In the genomic region with DNA sequence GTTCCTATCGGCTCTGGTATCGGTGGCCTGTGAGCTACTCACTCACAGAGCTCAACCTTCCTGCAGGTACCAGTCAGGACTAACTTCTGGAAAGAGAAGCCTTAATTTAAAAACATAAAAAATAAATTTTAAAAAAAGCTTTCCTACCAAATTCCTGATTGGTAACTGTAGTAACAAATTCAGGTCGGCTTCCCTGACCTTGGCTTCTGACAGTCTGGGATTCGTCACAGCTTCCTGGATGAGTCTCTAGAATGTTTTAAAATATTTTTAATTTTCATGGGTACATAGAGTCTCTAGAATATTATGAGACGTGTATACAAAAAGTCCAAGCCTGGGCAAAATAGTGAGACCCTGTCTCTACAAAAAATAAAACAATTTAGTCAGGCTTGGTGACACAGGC, we compare ENCODE assay signal across 2 cellular contexts.
TF ChIP-seq lines count a peak whose summit lies in the region.

No MANE protein-coding gene starts in this region.

TF ChIP-seq in GM23338, 12 proteins besides CTCF, POLR2A, EP300 and RAD21 (continued from another document):
- TF ChIP-seq, protein P1, sequence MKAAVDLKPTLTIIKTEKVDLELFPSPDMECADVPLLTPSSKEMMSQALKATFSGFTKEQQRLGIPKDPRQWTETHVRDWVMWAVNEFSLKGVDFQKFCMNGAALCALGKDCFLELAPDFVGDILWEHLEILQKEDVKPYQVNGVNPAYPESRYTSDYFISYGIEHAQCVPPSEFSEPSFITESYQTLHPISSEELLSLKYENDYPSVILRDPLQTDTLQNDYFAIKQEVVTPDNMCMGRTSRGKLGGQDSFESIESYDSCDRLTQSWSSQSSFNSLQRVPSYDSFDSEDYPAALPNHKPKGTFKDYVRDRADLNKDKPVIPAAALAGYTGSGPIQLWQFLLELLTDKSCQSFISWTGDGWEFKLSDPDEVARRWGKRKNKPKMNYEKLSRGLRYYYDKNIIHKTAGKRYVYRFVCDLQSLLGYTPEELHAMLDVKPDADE (IDR thresholded peaks at IDR 0.05) = no peak
- TF ChIP-seq, protein P2, sequence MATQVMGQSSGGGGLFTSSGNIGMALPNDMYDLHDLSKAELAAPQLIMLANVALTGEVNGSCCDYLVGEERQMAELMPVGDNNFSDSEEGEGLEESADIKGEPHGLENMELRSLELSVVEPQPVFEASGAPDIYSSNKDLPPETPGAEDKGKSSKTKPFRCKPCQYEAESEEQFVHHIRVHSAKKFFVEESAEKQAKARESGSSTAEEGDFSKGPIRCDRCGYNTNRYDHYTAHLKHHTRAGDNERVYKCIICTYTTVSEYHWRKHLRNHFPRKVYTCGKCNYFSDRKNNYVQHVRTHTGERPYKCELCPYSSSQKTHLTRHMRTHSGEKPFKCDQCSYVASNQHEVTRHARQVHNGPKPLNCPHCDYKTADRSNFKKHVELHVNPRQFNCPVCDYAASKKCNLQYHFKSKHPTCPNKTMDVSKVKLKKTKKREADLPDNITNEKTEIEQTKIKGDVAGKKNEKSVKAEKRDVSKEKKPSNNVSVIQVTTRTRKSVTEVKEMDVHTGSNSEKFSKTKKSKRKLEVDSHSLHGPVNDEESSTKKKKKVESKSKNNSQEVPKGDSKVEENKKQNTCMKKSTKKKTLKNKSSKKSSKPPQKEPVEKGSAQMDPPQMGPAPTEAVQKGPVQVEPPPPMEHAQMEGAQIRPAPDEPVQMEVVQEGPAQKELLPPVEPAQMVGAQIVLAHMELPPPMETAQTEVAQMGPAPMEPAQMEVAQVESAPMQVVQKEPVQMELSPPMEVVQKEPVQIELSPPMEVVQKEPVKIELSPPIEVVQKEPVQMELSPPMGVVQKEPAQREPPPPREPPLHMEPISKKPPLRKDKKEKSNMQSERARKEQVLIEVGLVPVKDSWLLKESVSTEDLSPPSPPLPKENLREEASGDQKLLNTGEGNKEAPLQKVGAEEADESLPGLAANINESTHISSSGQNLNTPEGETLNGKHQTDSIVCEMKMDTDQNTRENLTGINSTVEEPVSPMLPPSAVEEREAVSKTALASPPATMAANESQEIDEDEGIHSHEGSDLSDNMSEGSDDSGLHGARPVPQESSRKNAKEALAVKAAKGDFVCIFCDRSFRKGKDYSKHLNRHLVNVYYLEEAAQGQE (IDR thresholded peaks at IDR 0.05; ENCODE audit: unreplicated experiment) = no peak
- TF ChIP-seq EZH2 (IDR thresholded peaks at IDR 0.05; ENCODE audit: low read depth, unreplicated experiment) = no peak
- TF ChIP-seq, protein P3, sequence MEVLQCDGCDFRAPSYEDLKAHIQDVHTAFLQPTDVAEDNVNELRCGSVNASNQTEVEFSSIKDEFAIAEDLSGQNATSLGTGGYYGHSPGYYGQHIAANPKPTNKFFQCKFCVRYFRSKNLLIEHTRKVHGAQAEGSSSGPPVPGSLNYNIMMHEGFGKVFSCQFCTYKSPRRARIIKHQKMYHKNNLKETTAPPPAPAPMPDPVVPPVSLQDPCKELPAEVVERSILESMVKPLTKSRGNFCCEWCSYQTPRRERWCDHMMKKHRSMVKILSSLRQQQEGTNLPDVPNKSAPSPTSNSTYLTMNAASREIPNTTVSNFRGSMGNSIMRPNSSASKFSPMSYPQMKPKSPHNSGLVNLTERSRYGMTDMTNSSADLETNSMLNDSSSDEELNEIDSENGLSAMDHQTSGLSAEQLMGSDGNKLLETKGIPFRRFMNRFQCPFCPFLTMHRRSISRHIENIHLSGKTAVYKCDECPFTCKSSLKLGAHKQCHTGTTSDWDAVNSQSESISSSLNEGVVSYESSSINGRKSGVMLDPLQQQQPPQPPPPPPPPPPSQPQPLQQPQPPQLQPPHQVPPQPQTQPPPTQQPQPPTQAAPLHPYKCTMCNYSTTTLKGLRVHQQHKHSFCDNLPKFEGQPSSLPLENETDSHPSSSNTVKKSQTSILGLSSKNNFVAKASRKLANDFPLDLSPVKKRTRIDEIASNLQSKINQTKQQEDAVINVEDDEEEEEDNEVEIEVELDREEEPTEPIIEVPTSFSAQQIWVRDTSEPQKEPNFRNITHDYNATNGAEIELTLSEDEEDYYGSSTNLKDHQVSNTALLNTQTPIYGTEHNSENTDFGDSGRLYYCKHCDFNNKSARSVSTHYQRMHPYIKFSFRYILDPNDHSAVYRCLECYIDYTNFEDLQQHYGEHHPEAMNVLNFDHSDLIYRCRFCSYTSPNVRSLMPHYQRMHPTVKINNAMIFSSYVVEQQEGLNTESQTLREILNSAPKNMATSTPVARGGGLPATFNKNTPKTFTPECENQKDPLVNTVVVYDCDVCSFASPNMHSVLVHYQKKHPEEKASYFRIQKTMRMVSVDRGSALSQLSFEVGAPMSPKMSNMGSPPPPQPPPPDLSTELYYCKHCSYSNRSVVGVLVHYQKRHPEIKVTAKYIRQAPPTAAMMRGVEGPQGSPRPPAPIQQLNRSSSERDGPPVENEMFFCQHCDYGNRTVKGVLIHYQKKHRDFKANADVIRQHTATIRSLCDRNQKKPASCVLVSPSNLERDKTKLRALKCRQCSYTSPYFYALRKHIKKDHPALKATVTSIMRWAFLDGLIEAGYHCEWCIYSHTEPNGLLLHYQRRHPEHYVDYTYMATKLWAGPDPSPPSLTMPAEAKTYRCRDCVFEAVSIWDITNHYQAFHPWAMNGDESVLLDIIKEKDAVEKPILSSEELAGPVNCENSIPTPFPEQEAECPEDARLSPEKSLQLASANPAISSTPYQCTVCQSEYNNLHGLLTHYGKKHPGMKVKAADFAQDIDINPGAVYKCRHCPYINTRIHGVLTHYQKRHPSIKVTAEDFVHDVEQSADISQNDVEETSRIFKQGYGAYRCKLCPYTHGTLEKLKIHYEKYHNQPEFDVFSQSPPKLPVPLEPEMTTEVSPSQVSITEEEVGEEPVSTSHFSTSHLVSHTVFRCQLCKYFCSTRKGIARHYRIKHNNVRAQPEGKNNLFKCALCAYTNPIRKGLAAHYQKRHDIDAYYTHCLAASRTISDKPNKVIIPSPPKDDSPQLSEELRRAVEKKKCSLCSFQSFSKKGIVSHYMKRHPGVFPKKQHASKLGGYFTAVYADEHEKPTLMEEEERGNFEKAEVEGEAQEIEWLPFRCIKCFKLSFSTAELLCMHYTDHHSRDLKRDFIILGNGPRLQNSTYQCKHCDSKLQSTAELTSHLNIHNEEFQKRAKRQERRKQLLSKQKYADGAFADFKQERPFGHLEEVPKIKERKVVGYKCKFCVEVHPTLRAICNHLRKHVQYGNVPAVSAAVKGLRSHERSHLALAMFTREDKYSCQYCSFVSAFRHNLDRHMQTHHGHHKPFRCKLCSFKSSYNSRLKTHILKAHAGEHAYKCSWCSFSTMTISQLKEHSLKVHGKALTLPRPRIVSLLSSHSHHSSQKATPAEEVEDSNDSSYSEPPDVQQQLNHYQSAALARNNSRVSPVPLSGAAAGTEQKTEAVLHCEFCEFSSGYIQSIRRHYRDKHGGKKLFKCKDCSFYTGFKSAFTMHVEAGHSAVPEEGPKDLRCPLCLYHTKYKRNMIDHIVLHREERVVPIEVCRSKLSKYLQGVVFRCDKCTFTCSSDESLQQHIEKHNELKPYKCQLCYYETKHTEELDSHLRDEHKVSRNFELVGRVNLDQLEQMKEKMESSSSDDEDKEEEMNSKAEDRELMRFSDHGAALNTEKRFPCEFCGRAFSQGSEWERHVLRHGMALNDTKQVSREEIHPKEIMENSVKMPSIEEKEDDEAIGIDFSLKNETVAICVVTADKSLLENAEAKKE (CRISPR knock-in tag; IDR thresholded peaks at IDR 0.05) = no peak
- TF ChIP-seq ZNF331 (CRISPR knock-in tag; IDR thresholded peaks at IDR 0.05; ENCODE audit: low read depth) = no peak
- no peak for TF ChIP-seq NANOG (IDR thresholded peaks at IDR 0.05; ENCODE audit: borderline replicate concordance)

TF ChIP-seq in WTC11, 78 proteins besides CTCF, POLR2A, EP300 and RAD21 (continues in another document):
- TF ChIP-seq, protein P4, sequence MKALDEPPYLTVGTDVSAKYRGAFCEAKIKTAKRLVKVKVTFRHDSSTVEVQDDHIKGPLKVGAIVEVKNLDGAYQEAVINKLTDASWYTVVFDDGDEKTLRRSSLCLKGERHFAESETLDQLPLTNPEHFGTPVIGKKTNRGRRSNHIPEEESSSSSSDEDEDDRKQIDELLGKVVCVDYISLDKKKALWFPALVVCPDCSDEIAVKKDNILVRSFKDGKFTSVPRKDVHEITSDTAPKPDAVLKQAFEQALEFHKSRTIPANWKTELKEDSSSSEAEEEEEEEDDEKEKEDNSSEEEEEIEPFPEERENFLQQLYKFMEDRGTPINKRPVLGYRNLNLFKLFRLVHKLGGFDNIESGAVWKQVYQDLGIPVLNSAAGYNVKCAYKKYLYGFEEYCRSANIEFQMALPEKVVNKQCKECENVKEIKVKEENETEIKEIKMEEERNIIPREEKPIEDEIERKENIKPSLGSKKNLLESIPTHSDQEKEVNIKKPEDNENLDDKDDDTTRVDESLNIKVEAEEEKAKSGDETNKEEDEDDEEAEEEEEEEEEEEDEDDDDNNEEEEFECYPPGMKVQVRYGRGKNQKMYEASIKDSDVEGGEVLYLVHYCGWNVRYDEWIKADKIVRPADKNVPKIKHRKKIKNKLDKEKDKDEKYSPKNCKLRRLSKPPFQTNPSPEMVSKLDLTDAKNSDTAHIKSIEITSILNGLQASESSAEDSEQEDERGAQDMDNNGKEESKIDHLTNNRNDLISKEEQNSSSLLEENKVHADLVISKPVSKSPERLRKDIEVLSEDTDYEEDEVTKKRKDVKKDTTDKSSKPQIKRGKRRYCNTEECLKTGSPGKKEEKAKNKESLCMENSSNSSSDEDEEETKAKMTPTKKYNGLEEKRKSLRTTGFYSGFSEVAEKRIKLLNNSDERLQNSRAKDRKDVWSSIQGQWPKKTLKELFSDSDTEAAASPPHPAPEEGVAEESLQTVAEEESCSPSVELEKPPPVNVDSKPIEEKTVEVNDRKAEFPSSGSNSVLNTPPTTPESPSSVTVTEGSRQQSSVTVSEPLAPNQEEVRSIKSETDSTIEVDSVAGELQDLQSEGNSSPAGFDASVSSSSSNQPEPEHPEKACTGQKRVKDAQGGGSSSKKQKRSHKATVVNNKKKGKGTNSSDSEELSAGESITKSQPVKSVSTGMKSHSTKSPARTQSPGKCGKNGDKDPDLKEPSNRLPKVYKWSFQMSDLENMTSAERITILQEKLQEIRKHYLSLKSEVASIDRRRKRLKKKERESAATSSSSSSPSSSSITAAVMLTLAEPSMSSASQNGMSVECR (CRISPR knock-in tag; IDR thresholded peaks at IDR 0.05; ENCODE audit: borderline replicate concordance) = no peak
- TF ChIP-seq NFE2L1 (CRISPR knock-in tag; IDR thresholded peaks at IDR 0.05) (no peak), NFATC4 (CRISPR knock-in tag; IDR thresholded peaks at IDR 0.05) (no peak), GTF2I (CRISPR knock-in tag; conservative IDR thresholded peaks at IDR 0.05) (no peak), ZNF232 (CRISPR knock-in tag; IDR thresholded peaks at IDR 0.05) (no peak)
- TF ChIP-seq, protein P5, sequence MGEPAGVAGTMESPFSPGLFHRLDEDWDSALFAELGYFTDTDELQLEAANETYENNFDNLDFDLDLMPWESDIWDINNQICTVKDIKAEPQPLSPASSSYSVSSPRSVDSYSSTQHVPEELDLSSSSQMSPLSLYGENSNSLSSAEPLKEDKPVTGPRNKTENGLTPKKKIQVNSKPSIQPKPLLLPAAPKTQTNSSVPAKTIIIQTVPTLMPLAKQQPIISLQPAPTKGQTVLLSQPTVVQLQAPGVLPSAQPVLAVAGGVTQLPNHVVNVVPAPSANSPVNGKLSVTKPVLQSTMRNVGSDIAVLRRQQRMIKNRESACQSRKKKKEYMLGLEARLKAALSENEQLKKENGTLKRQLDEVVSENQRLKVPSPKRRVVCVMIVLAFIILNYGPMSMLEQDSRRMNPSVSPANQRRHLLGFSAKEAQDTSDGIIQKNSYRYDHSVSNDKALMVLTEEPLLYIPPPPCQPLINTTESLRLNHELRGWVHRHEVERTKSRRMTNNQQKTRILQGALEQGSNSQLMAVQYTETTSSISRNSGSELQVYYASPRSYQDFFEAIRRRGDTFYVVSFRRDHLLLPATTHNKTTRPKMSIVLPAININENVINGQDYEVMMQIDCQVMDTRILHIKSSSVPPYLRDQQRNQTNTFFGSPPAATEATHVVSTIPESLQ (CRISPR knock-in tag; IDR thresholded peaks at IDR 0.05) = no peak
- TF ChIP-seq, protein P6, sequence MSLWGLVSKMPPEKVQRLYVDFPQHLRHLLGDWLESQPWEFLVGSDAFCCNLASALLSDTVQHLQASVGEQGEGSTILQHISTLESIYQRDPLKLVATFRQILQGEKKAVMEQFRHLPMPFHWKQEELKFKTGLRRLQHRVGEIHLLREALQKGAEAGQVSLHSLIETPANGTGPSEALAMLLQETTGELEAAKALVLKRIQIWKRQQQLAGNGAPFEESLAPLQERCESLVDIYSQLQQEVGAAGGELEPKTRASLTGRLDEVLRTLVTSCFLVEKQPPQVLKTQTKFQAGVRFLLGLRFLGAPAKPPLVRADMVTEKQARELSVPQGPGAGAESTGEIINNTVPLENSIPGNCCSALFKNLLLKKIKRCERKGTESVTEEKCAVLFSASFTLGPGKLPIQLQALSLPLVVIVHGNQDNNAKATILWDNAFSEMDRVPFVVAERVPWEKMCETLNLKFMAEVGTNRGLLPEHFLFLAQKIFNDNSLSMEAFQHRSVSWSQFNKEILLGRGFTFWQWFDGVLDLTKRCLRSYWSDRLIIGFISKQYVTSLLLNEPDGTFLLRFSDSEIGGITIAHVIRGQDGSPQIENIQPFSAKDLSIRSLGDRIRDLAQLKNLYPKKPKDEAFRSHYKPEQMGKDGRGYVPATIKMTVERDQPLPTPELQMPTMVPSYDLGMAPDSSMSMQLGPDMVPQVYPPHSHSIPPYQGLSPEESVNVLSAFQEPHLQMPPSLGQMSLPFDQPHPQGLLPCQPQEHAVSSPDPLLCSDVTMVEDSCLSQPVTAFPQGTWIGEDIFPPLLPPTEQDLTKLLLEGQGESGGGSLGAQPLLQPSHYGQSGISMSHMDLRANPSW (CRISPR knock-in tag; conservative IDR thresholded peaks at IDR 0.05; ENCODE audit: low read depth) = no peak
- TF ChIP-seq, protein P7, sequence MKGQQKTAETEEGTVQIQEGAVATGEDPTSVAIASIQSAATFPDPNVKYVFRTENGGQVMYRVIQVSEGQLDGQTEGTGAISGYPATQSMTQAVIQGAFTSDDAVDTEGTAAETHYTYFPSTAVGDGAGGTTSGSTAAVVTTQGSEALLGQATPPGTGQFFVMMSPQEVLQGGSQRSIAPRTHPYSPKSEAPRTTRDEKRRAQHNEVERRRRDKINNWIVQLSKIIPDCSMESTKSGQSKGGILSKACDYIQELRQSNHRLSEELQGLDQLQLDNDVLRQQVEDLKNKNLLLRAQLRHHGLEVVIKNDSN (CRISPR knock-in tag; IDR thresholded peaks at IDR 0.05) = no peak
- TF ChIP-seq, protein P8, sequence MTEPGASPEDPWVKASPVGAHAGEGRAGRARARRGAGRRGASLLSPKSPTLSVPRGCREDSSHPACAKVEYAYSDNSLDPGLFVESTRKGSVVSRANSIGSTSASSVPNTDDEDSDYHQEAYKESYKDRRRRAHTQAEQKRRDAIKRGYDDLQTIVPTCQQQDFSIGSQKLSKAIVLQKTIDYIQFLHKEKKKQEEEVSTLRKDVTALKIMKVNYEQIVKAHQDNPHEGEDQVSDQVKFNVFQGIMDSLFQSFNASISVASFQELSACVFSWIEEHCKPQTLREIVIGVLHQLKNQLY (CRISPR knock-in tag; IDR thresholded peaks at IDR 0.05) = no peak
- TF ChIP-seq, protein P9, sequence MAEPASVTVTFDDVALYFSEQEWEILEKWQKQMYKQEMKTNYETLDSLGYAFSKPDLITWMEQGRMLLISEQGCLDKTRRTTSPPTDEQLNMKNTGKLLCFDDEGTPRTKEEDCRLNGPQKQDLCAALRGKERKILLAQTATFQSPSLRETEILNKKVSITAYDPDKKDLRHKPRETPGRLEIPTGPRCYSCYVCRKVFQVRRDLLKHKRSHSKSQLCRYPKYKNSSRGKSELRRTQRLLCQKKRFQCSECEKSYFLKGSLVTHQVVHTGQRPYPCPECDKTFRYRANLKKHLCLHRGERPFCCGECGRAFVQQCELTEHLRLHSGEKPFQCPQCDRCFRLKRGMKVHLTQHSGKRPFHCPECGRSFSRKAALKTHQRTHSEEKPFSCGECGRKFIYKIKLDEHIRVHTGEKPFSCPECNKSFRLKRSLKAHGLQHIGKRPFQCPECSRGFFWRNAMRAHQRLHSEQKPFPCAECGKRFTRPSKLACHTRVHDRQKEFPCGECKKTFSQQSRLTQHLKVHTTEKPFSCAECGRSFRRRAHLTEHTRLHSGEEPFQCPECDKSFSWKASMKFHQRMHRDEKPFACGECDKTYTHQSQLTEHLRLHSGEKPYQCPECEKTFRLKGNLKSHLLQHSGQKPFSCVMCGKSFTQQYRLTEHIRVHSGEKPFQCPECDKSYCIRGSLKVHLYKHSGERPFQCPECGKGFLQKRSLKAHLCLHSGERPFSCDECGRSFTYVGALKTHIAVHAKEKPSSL (CRISPR knock-in tag; conservative IDR thresholded peaks at IDR 0.05) = no peak
- TF ChIP-seq, protein P10, sequence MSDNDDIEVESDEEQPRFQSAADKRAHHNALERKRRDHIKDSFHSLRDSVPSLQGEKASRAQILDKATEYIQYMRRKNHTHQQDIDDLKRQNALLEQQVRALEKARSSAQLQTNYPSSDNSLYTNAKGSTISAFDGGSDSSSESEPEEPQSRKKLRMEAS (CRISPR knock-in tag; IDR thresholded peaks at IDR 0.05) = no peak
